Comparison of ENCODE assay signal across 10 cellular contexts in the genomic region with DNA sequence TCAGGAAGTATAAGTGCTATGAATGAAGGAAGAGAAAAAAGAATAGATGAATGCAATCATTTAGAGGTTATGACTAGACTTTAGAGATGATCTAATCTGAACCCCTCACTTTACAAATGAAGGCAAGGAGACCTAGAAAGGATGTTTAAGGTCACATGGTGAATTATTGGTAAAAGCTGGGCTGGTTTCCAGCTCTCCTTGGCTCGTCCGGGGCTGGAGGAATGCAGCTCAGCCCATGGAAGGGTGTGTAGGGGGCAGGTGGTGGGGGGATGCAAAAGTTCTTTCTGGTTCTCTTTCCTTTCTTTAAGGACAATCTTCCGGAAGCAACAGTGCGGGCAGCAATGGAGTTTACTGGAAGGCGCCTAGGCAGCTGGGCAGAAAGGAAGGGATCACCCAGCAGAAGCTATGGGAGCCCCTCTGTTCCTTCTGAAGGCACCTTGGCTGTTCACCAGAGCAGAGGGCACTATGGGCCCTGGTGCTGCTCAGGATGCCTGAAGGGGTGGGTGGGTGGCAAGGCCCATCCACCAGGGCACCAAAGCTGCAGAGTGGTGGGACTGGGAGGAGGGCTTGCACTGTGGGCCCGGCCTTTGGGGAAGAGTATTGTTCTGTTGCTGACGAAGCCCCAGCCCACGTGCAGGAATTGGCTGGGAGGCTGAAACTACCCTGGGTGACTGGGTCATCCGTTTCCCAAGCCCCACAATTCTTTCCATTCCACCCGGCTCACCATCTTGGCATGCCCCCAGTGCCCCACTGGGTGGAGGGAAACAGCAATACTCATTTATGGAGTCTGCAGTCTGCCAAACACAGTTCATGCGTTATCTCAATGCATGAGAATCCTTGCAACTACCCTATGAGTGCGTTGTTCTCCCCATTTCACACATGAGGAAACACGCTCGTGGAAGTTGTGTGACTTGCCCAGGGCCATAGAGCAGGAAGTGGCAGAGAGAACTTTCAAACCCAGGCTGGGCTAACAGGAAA.
DNase-seq lines count a peak whose midpoint lies in the region; ATAC-seq and TF ChIP-seq lines count a peak whose summit lies in the region.
"Had no signal": no experiment of that assay in that cellular context is flagged by ENCODE, and none has a peak within 500 bp of the region (broad histone marks: within the 10 kb centered on the region; RNA-seq: fewer than 3 reads in every experiment).

No MANE protein-coding gene starts in this region.

- peak overlapping the region; percentile 64 for H2AK5ac ChIP-seq in neuronal stem cell (ENCODE audit: low read depth, low read length)

- H3K27me3 ChIP-seq in AG04450 (ENCODE audit: control insufficient read depth, insufficient read depth, low read length), result no peaks in the 10 kb centered on the region
- no peaks in the 10 kb centered on the region for H3K27me3 ChIP-seq in neuronal stem cell (ENCODE audit: control insufficient read depth in 3 of 3, insufficient read depth in 3 of 3, low read depth in 1 of 3, low read length in 3 of 3)

- peak overlapping the region; percentile 88 for H2BK15ac ChIP-seq in neuronal stem cell (ENCODE audit: low read length)

- H3K27ac Mint-ChIP-seq in dendritic cell treated with granulocyte-macrophage colony-stimulating factor and Interleukin-4, amounts not matched to agents 40 ng/mL and 50 ng/mL, for 4 days, result peak overlapping the region; percentile 49

- DNase-seq in AG04450 (ENCODE audit: low read depth, low spot score), result no peak
- DNase-seq in HT1080 (ENCODE audit: low read depth), result peak; percentile 25
- no peak for DNase-seq in neuronal stem cell (ENCODE audit: low spot score)
- DNase-seq in middle frontal gyrus (ENCODE audit: extremely low spot score, low spot score), result no peak
- DNase-seq: mammary epithelial cell, MM.1S had no signal

- H4K91ac ChIP-seq in neuronal stem cell (ENCODE audit: low read depth, low read length, poor library complexity), result no peak overlapping the region

- H3K36me3 ChIP-seq in neuronal stem cell (replicated peaks in 1 of 2; ENCODE audit: control insufficient read depth in 2 of 2, insufficient read depth in 2 of 2, low read length in 2 of 2), result no peaks in the 10 kb centered on the region

- H3K79me1 ChIP-seq in neuronal stem cell (ENCODE audit: low read depth, low read length), result no peaks in the 10 kb centered on the region

- peaks cover 70% of the 10 kb centered on the region for H3K4me1 Mint-ChIP-seq in dendritic cell treated with granulocyte-macrophage colony-stimulating factor and Interleukin-4, amounts not matched to agents 40 ng/mL and 50 ng/mL, for 4 days (ENCODE audit: low read depth)

- H3K36me3 Mint-ChIP-seq in dendritic cell treated with granulocyte-macrophage colony-stimulating factor and Interleukin-4, amounts not matched to agents 40 ng/mL and 50 ng/mL, for 4 days (ENCODE audit: low read depth), result no peaks in the 10 kb centered on the region

- H3K4me3 ChIP-seq in AG04450 (ENCODE audit: low read depth, low read length), result no peak overlapping the region
- no peak overlapping the region for H3K4me3 ChIP-seq in neuronal stem cell (ENCODE audit: low read length in 2 of 2)

- POLR2A ChIA-PET in AG04450 (lab: Yijun Ruan, JAX), result interaction anchor here (0.6 to 1.0 kb wide), 3 partner anchors 11 to 46 kb away, joined by 4 to 11 read pairs (median 5); no protein-coding TSS in a partner anchor

- no CpG with 5 or more reads among the region's 14 CpGs for WGBS in neuronal stem cell (ENCODE audit: extremely low coverage in 2 of 2, insufficient read length in 2 of 2, insufficient replicate concordance in 1 of 2), 2 donors

- H3K4me1 ChIP-seq in neuronal stem cell (ENCODE audit: control insufficient read depth in 2 of 2, insufficient read depth in 1 of 2, low read depth in 1 of 2, low read length in 2 of 2), result peaks cover 18 to 33% of the 10 kb centered on the region in 2 donors

- H3K4me3 Mint-ChIP-seq in dendritic cell treated with granulocyte-macrophage colony-stimulating factor and Interleukin-4, amounts not matched to agents 40 ng/mL and 50 ng/mL, for 4 days, result no peak overlapping the region

- no peak overlapping the region for H3K23ac ChIP-seq in neuronal stem cell (ENCODE audit: low read depth, low read length, poor library complexity)

- peak overlapping the region; percentile 69 for H3K4ac ChIP-seq in neuronal stem cell (ENCODE audit: low read length)

- H3K27ac ChIP-seq in AG04450 (ENCODE audit: low read depth, low read length), result peak overlapping the region; percentile 52
- H3K27ac ChIP-seq in neuronal stem cell (replicated peaks; ENCODE audit: low read length), result no peak overlapping the region

- no peak overlapping the region for H4K8ac ChIP-seq in neuronal stem cell (ENCODE audit: low read depth, low read length)

- peak overlapping the region; percentile 95 for H2BK12ac ChIP-seq in neuronal stem cell (ENCODE audit: low read length)

- CTCF ChIA-PET in AG04450 (lab: Charles Lee), result interaction anchor here (0.6 to 1.6 kb wide), 5 partner anchors 34 to 366 kb away, joined by 3 to 12 read pairs (median 5); no protein-coding TSS in a partner anchor

- TF ChIP-seq CTCF in AG04450 (IDR thresholded peaks at IDR 0.05; ENCODE audit: low read depth, low read length), result no peak

- H3K14ac ChIP-seq in neuronal stem cell (ENCODE audit: low read length), result no peak overlapping the region

- peaks cover 1% of the 10 kb centered on the region for H3K27me3 Mint-ChIP-seq in dendritic cell treated with granulocyte-macrophage colony-stimulating factor and Interleukin-4, amounts not matched to agents 40 ng/mL and 50 ng/mL, for 4 days

- no peak overlapping the region for H3K4me2 ChIP-seq in neuronal stem cell (ENCODE audit: insufficient read depth, low read length, poor library complexity, severe bottlenecking)

- intact Hi-C loops in dendritic cell treated with granulocyte-macrophage colony-stimulating factor and Interleukin-4, amounts not matched to agents 40 ng/mL and 50 ng/mL, for 4 days (cut with micrococcal nuclease), result no loop called here

- H3K9me3 Mint-ChIP-seq in dendritic cell treated with granulocyte-macrophage colony-stimulating factor and Interleukin-4, amounts not matched to agents 40 ng/mL and 50 ng/mL, for 4 days, result no peaks in the 10 kb centered on the region

- H2BK120ac ChIP-seq in neuronal stem cell (ENCODE audit: low read depth, low read length), result no peak overlapping the region

- H3K9me3 ChIP-seq in AG04450 (ENCODE audit: control insufficient read depth, insufficient read depth, low read length), result no peaks in the 10 kb centered on the region
- no peaks in the 10 kb centered on the region for H3K9me3 ChIP-seq in neuronal stem cell (replicated peaks in 1 of 2; ENCODE audit: control insufficient read depth in 2 of 2, insufficient read depth in 1 of 2, low read depth in 1 of 2, low read length in 2 of 2)

- no peak overlapping the region for H2AFZ ChIP-seq in neuronal stem cell (ENCODE audit: low read length)

- ATAC-seq in GM19324 (IDR thresholded peaks at IDR 0.05; ENCODE audit: low FRiP score, unreplicated experiment), result no peak
- ATAC-seq in GM18873 (IDR thresholded peaks at IDR 0.05; ENCODE audit: low FRiP score, unreplicated experiment), result no peak
- no peak for ATAC-seq in GM21390 (IDR thresholded peaks at IDR 0.05; ENCODE audit: unreplicated experiment)

- H2BK5ac ChIP-seq in neuronal stem cell (ENCODE audit: low read length), result no peak overlapping the region

- peak overlapping the region; percentile 51 for H3K9ac ChIP-seq in neuronal stem cell (ENCODE audit: low read depth, low read length, poor library complexity)

- peak overlapping the region; percentile 78 for H3K18ac ChIP-seq in neuronal stem cell (ENCODE audit: low read length)
